In genomic region chr19:39237200-39238184, GRCh38 we compare ENCODE assay signal across 8 cellular contexts. TPM values are rescaled to one million over a fixed set of nuclear protein-coding genes. Genes with fewer than 3 reads are reported as not detected.
DNase-seq lines count a peak whose midpoint lies in the region; ATAC-seq and TF ChIP-seq lines count a peak whose summit lies in the region.

No MANE protein-coding gene starts in this region.

- H3K4me1 ChIP-seq in Caco-2 = peaks cover 16% of the 10 kb centered on the region
- H3K4me1 ChIP-seq in trophoblast cell (ENCODE audit: control insufficient read depth in 1 of 2, insufficient read depth in 2 of 2, low read length in 2 of 2) = peaks cover 6 to 8% of the 10 kb centered on the region in 2 experiments

- H3K79me2 ChIP-seq in trophoblast cell (ENCODE audit: control insufficient read depth, insufficient read depth, low read length, poor library complexity) = no peaks in the 10 kb centered on the region

- no peak overlapping the region for H3K4me2 ChIP-seq in trophoblast cell (ENCODE audit: low read length)

- no peak overlapping the region for H2AK5ac ChIP-seq in trophoblast cell (ENCODE audit: low read length)

- no peaks in the 10 kb centered on the region for H3K36me3 ChIP-seq in Caco-2 (ENCODE audit: control insufficient read depth, insufficient read depth, low read length)
- no peaks in the 10 kb centered on the region for H3K36me3 ChIP-seq in trophoblast cell (ENCODE audit: control insufficient read depth in 1 of 2, insufficient read depth in 2 of 2, low read length in 2 of 2)

- peak; percentile 49 for ATAC-seq in GM21390 (IDR thresholded peaks at IDR 0.05; ENCODE audit: unreplicated experiment)
- ATAC-seq in GM21515 (IDR thresholded peaks at IDR 0.05; ENCODE audit: unreplicated experiment) = no peak
- no peak for ATAC-seq in HG03457 (IDR thresholded peaks at IDR 0.05; ENCODE audit: unreplicated experiment)

- H3K27me3 ChIP-seq in Caco-2 (replicated peaks; ENCODE audit: control insufficient read depth, insufficient read depth, low read length) = no peaks in the 10 kb centered on the region
- no peaks in the 10 kb centered on the region for H3K27me3 ChIP-seq in trophoblast cell (ENCODE audit: insufficient read depth, low read length)

- peaks cover 20% of the 10 kb centered on the region for H3K4me1 Mint-ChIP-seq in Caco-2 (ENCODE audit: low read depth, unreplicated experiment)

- no peak overlapping the region for H3K18ac ChIP-seq in trophoblast cell (ENCODE audit: low read length)

- no peaks in the 10 kb centered on the region for H3K36me3 Mint-ChIP-seq in Caco-2 (ENCODE audit: insufficient read depth, unreplicated experiment)

- H4K91ac ChIP-seq in trophoblast cell (ENCODE audit: low read depth, low read length) = no peak overlapping the region

- H2AFZ ChIP-seq in trophoblast cell (ENCODE audit: insufficient read depth, low read length, poor library complexity) = no peak overlapping the region

- peak overlapping the region; percentile 61 for H3K4me3 Mint-ChIP-seq in Caco-2 (ENCODE audit: unreplicated experiment)

- H3K14ac ChIP-seq in trophoblast cell (ENCODE audit: low read length) = no peak overlapping the region

- no peak overlapping the region for H2BK5ac ChIP-seq in trophoblast cell (ENCODE audit: low read depth, low read length, poor library complexity)

- no peak overlapping the region for H4K8ac ChIP-seq in trophoblast cell (ENCODE audit: low read depth, low read length)

- POLR2A ChIA-PET in Caco-2 (lab: Charles Lee) = no interaction called here

- TSS peak; percentile 64 for BruUV-seq in Caco-2 (replicated peaks; lab: Mats Ljungman, UMichigan)

- intact Hi-C loops in Caco-2 (cut with micrococcal nuclease; ENCODE audit: unreplicated experiment) = no loop called here

- no peak overlapping the region for H2BK120ac ChIP-seq in trophoblast cell (ENCODE audit: insufficient read depth, low read length, poor library complexity)

- H2BK12ac ChIP-seq in trophoblast cell (ENCODE audit: low read length) = no peak overlapping the region

- no peaks in the 10 kb centered on the region for H3K9me3 Mint-ChIP-seq in Caco-2 (ENCODE audit: unreplicated experiment)

- no peak for TF ChIP-seq CTCF in Caco-2 (IDR thresholded peaks at IDR 0.05; ENCODE audit: insufficient read depth in 1 of 2, low read depth in 1 of 2, low read length in 1 of 2, severe bottlenecking in 1 of 2, unreplicated experiment in 1 of 2)

- H3K23ac ChIP-seq in trophoblast cell (ENCODE audit: low read length) = no peak overlapping the region

- no peak overlapping the region for H3K4ac ChIP-seq in trophoblast cell (ENCODE audit: low read depth, low read length)

- H3K27ac Mint-ChIP-seq in Caco-2 (ENCODE audit: unreplicated experiment) = peak overlapping the region; percentile 92

- no peaks in the 10 kb centered on the region for H3K79me1 ChIP-seq in trophoblast cell (ENCODE audit: low read length)

- CTCF ChIA-PET in Caco-2 (lab: Charles Lee) = interaction anchor here (0.6 to 1.2 kb wide), 6 partner anchors 9 to 91 kb away, joined by 3 to 8 read pairs (median 4); no protein-coding TSS in a partner anchor

- DNase-seq in Caco-2 (peak; percentile 91 to 96), OCI-M1 (lab: John Stamatoyannopoulos, UW) (peak; percentile 55), trophoblast cell (peak; percentile 60 to 63), medulla oblongata (ENCODE audit: extremely low spot score) (no peak)
- peak; percentile 59 for DNase-seq in activated naive CD4-positive, alpha-beta T cell treated with anti-CD3 and anti-CD28 coated beads, Interleukin-2, amount 50 U/mL, for 16 hours

- H3K9ac ChIP-seq in trophoblast cell (ENCODE audit: low read length) = no peak overlapping the region

- H3K27ac ChIP-seq in trophoblast cell (ENCODE audit: low read depth, low read length) = no peak overlapping the region

- H3K4me3 ChIP-seq in Caco-2 (ENCODE audit: low read depth, low read length) (no peak overlapping the region), trophoblast cell (ENCODE audit: low read depth, low read length) (no peak overlapping the region)

- H4K12ac ChIP-seq in trophoblast cell (ENCODE audit: low read depth, low read length) = no peak overlapping the region

- no peaks in the 10 kb centered on the region for H3K9me3 ChIP-seq in Caco-2
- H3K9me3 ChIP-seq in trophoblast cell (ENCODE audit: insufficient read depth, low read depth, low read length) = no peaks in the 10 kb centered on the region

- H3K27me3 Mint-ChIP-seq in Caco-2 (ENCODE audit: insufficient read depth, unreplicated experiment) = no peaks in the 10 kb centered on the region

- no CpG with 5 or more reads among the region's 22 CpGs for WGBS in trophoblast cell (ENCODE audit: extremely low coverage, insufficient coverage, insufficient read length)

RNA-seq across cellular contexts. Expression of gene IFNL3, which starts 7.3 kb away (rescaled TPM):
- total RNA-seq in Caco-2 (2022) = not detected in 2 replicates
- 0.11 TPM in 1 of 2 replicates, not detected in the other for polyA plus RNA-seq in trophoblast cell (2013)

RNA-seq across cellular contexts. Expression of gene IFNL4, which starts 11.2 kb away (rescaled TPM):
- total RNA-seq in Caco-2 (2022) = not detected in 2 replicates
- not detected in 2 replicates for polyA plus RNA-seq in trophoblast cell (2013)

RNA-seq across cellular contexts. Expression of gene IFNL2, which starts 30.7 kb away (rescaled TPM):
- total RNA-seq in Caco-2 (2022) = not detected in 2 replicates
- polyA plus RNA-seq in trophoblast cell (2013) = 0.07 TPM in 1 of 2 replicates, not detected in the other

RNA-seq across cellular contexts. Expression of gene SYCN, which starts 33.4 kb away (rescaled TPM):
- not detected in 2 replicates for total RNA-seq in Caco-2 (2022)
- polyA plus RNA-seq in trophoblast cell (2013) = not detected in 2 replicates

RNA-seq across cellular contexts. Expression of gene NCCRP1, which starts 40.7 kb away (rescaled TPM):
- total RNA-seq in Caco-2 (2022) = 0.39 and 0.84 TPM in 2 replicates
- polyA plus RNA-seq in trophoblast cell (2013) = 5.0 and 5.2 TPM in 2 replicates
